Comparison of ENCODE assay signal across 8 cellular contexts in genomic region chr1:46179138-46180081, GRCh38. TPM values are rescaled to one million over a fixed set of nuclear protein-coding genes. Genes with fewer than 3 reads are reported as not detected.
DNase-seq lines count a peak whose midpoint lies in the region; ATAC-seq and FAIRE-seq lines count a peak whose summit lies in the region.

No MANE protein-coding gene starts in this region.

- no CpG with 5 or more reads among the region's 10 CpGs for WGBS in trophoblast cell (ENCODE audit: extremely low coverage, insufficient coverage, insufficient read length)

- ATAC-seq in GM19395 (IDR thresholded peaks at IDR 0.05; ENCODE audit: unreplicated experiment) = no peak

- no peak overlapping the region for H4K91ac ChIP-seq in trophoblast cell (ENCODE audit: low read depth, low read length)

- H3K4ac ChIP-seq in trophoblast cell (ENCODE audit: low read depth, low read length) = no peak overlapping the region

- no peak overlapping the region for H2AK5ac ChIP-seq in trophoblast cell (ENCODE audit: low read length)

- H2BK5ac ChIP-seq in trophoblast cell (ENCODE audit: low read depth, low read length, poor library complexity) = no peak overlapping the region

- peaks cover 9 to 11% of the 10 kb centered on the region in 2 experiments for H3K4me1 ChIP-seq in trophoblast cell (ENCODE audit: control insufficient read depth in 1 of 2, insufficient read depth in 2 of 2, low read length in 2 of 2)

- H3K4me2 ChIP-seq in trophoblast cell (ENCODE audit: low read length) = no peak overlapping the region

- no peaks in the 10 kb centered on the region for H3K79me1 ChIP-seq in trophoblast cell (ENCODE audit: low read length)

- H3K14ac ChIP-seq in trophoblast cell (ENCODE audit: low read length) = no peak overlapping the region

- H3K79me2 ChIP-seq in trophoblast cell (ENCODE audit: control insufficient read depth, insufficient read depth, low read length, poor library complexity) = no peaks in the 10 kb centered on the region

- no peak overlapping the region for H2BK120ac ChIP-seq in trophoblast cell (ENCODE audit: insufficient read depth, low read length, poor library complexity)

- peak; percentile 88 for DNase-seq in AG08396 (ENCODE audit: low spot score)
- peak; percentile 63 for DNase-seq in GM19239 (ENCODE audit: insufficient read length, low spot score)
- peak; percentile 42 for DNase-seq in NCI-H1048 (lab: John Stamatoyannopoulos, UW)
- DNase-seq in SK-N-DZ (ENCODE audit: low spot score) = peak; percentile 80
- peak; percentile 59 for DNase-seq in activated naive CD4-positive, alpha-beta T cell treated with anti-CD3 and anti-CD28 coated beads, Interleukin-2, amount 50 U/mL, for 16 hours
- peak; percentile 58 for DNase-seq in glomerular endothelial cell (ENCODE audit: extremely low read depth, low read depth, low spot score)
- DNase-seq in trophoblast cell = peak; percentile 66 to 85

- H3K18ac ChIP-seq in trophoblast cell (ENCODE audit: low read length) = no peak overlapping the region

- H4K12ac ChIP-seq in trophoblast cell (ENCODE audit: low read depth, low read length) = no peak overlapping the region

- no peak overlapping the region for H4K8ac ChIP-seq in trophoblast cell (ENCODE audit: low read depth, low read length)

- no peaks in the 10 kb centered on the region for H3K27me3 ChIP-seq in trophoblast cell (ENCODE audit: insufficient read depth, low read length)

- H3K9me3 ChIP-seq in trophoblast cell (ENCODE audit: insufficient read depth, low read depth, low read length) = no peaks in the 10 kb centered on the region

- FAIRE-seq in GM19239 (lab: Jason Lieb, UNC) = peak; percentile 58

- H3K27ac ChIP-seq in trophoblast cell (ENCODE audit: low read depth, low read length) = no peak overlapping the region

- H2AFZ ChIP-seq in trophoblast cell (ENCODE audit: insufficient read depth, low read length, poor library complexity) = no peak overlapping the region

- H3K4me3 ChIP-seq in trophoblast cell (ENCODE audit: low read depth, low read length) = no peak overlapping the region

- H3K36me3 ChIP-seq in trophoblast cell (ENCODE audit: control insufficient read depth in 1 of 2, insufficient read depth in 2 of 2, low read length in 2 of 2) = no peaks in the 10 kb centered on the region

- H2BK12ac ChIP-seq in trophoblast cell (ENCODE audit: low read length) = no peak overlapping the region

- no peak overlapping the region for H3K9ac ChIP-seq in trophoblast cell (ENCODE audit: low read length)

- H3K23ac ChIP-seq in trophoblast cell (ENCODE audit: low read length) = no peak overlapping the region

RNA-seq across cellular contexts. Expression of gene P3R3URF, which starts 3.1 kb away (rescaled TPM):
- not detected in 2 replicates for polyA plus RNA-seq in SK-N-DZ (2014; cell fraction: cytosol; rRNA removed)
- not detected in 2 replicates for polyA plus RNA-seq in SK-N-DZ (2014; cell fraction: nucleus; rRNA removed)
- total RNA-seq in glomerular endothelial cell = not detected in 2 replicates
- not detected in 2 replicates for polyA plus RNA-seq in trophoblast cell (2013)

RNA-seq across cellular contexts. Expression of gene TSPAN1, which starts 4.5 kb away (rescaled TPM):
- 0.21 TPM in 1 of 2 replicates, not detected in the other for polyA plus RNA-seq in SK-N-DZ (2014; cell fraction: cytosol; rRNA removed)
- polyA plus RNA-seq in SK-N-DZ (2014; cell fraction: nucleus; rRNA removed) = not detected in 2 replicates
- total RNA-seq in glomerular endothelial cell = 2.3 and 8.9 TPM in 2 replicates
- 0.81 and 1.1 TPM in 2 replicates for polyA plus RNA-seq in trophoblast cell (2013)

RNA-seq across cellular contexts. Expression of gene POMGNT1, which starts 18.8 kb away (rescaled TPM):
- polyA plus RNA-seq in SK-N-DZ (2014; cell fraction: cytosol; rRNA removed) = 46.5 and 50.3 TPM in 2 replicates
- polyA plus RNA-seq in SK-N-DZ (2014; cell fraction: nucleus; rRNA removed) = 118 and 124 TPM in 2 replicates
- 63.3 and 70.4 TPM in 2 replicates for total RNA-seq in glomerular endothelial cell
- polyA plus RNA-seq in trophoblast cell (2013) = 52.7 and 55.9 TPM in 2 replicates

RNA-seq across cellular contexts. Expression of gene LURAP1, which starts 23.7 kb away (rescaled TPM):
- 0.59 and 0.99 TPM in 2 replicates for polyA plus RNA-seq in SK-N-DZ (2014; cell fraction: cytosol; rRNA removed)
- polyA plus RNA-seq in SK-N-DZ (2014; cell fraction: nucleus; rRNA removed) = 0.50 and 1.2 TPM in 2 replicates
- total RNA-seq in glomerular endothelial cell = 0.82 and 1.1 TPM in 2 replicates
- 1.6 and 1.7 TPM in 2 replicates for polyA plus RNA-seq in trophoblast cell (2013)

RNA-seq across cellular contexts. Expression of gene PIK3R3, which starts 47.0 kb away (rescaled TPM):
- 21.2 and 24.3 TPM in 2 replicates for polyA plus RNA-seq in SK-N-DZ (2014; cell fraction: cytosol; rRNA removed)
- 11.0 and 14.0 TPM in 2 replicates for polyA plus RNA-seq in SK-N-DZ (2014; cell fraction: nucleus; rRNA removed)
- total RNA-seq in glomerular endothelial cell = 10.9 and 11.7 TPM in 2 replicates
- polyA plus RNA-seq in trophoblast cell (2013) = 5.2 and 5.6 TPM in 2 replicates
